ENCODE assay signal across 15 cellular contexts in genomic region chr6:158770948-158771347, GRCh38. TPM values are rescaled to one million over a fixed set of nuclear protein-coding genes. Genes with fewer than 3 reads are reported as not detected.
DNase-seq lines count a peak whose midpoint lies in the region; ATAC-seq and TF ChIP-seq lines count a peak whose summit lies in the region.
"Had no signal": no experiment of that assay in that cellular context is flagged by ENCODE, and none has a peak within 500 bp of the region (broad histone marks: within the 10 kb centered on the region; RNA-seq: fewer than 3 reads in every experiment).

No MANE protein-coding gene starts in this region.

- no peak for DNase-seq in CD4-positive, alpha-beta T cell
- DNase-seq in NCI-H1105 treated with DMSO at 0.1 percent for 48 hours (lab: John Stamatoyannopoulos, UW): peak; percentile 43
- peak; percentile 44 for DNase-seq in myocyte (ENCODE audit: low read depth)
- DNase-seq in NCI-H2196 treated with DMSO at 0.1 percent for 48 hours (lab: John Stamatoyannopoulos, UW; ENCODE audit: unreplicated experiment): no peak
- no peak for DNase-seq in NCI-H1694 (lab: John Stamatoyannopoulos, UW)
- DNase-seq in putamen (ENCODE audit: low spot score): no peak
- DNase-seq: activated CD8-positive, alpha-beta memory T cell treated with anti-CD3 and anti-CD28 coated beads, Interleukin-2, amount 50 U/mL, for 4 hours; COR-L47; left lung; NK-92 treated with Interleukin-12 subunit alpha and Interleukin-12 subunit beta, amount 100 ng/mL, for 24 hours; T1000 had no signal

- H3K4me1 Mint-ChIP-seq in CD4-positive, alpha-beta T cell (ENCODE audit: low read depth): peaks cover 52% of the 10 kb centered on the region
- H3K4me1 Mint-ChIP-seq in dendritic cell treated with granulocyte-macrophage colony-stimulating factor and Interleukin-4, amounts not matched to agents 40 ng/mL and 50 ng/mL, for 4 days (ENCODE audit: low read depth): peaks cover 16% of the 10 kb centered on the region

- CTCF ChIA-PET in CD4-positive, alpha-beta T cell (lab: Charles Lee): no interaction called here

- H3K27ac ChIP-seq in CD4-positive, alpha-beta T cell (ENCODE audit: low read depth, low read length): no peak overlapping the region
- H3K27ac ChIP-seq: HL-60, left lung had no signal

- POLR2A ChIA-PET in CD4-positive, alpha-beta T cell (lab: Charles Lee): interaction anchor here (1.6 to 2.8 kb wide), 2 partner anchors 22 to 99 kb away, joined by 4 to 12 read pairs; no protein-coding TSS in a partner anchor

- H3K27ac Mint-ChIP-seq in CD4-positive, alpha-beta T cell: peak overlapping the region; percentile 74
- H3K27ac Mint-ChIP-seq in dendritic cell treated with granulocyte-macrophage colony-stimulating factor and Interleukin-4, amounts not matched to agents 40 ng/mL and 50 ng/mL, for 4 days: peak overlapping the region; percentile 6

- no peaks in the 10 kb centered on the region for H3K9me3 ChIP-seq in CD4-positive, alpha-beta T cell (ENCODE audit: control insufficient read depth, low read length)
- H3K9me3 ChIP-seq: left lung, tibial nerve had no signal

- H3K4me3 Mint-ChIP-seq in CD4-positive, alpha-beta T cell: peak overlapping the region; percentile 73
- no peak overlapping the region for H3K4me3 Mint-ChIP-seq in dendritic cell treated with granulocyte-macrophage colony-stimulating factor and Interleukin-4, amounts not matched to agents 40 ng/mL and 50 ng/mL, for 4 days

- H3K27me3 ChIP-seq in CD4-positive, alpha-beta T cell (ENCODE audit: control insufficient read depth, insufficient read depth, low read length): no peaks in the 10 kb centered on the region
- H3K27me3 ChIP-seq: left lung, tibial nerve had no signal

- H3K27me3 Mint-ChIP-seq in CD4-positive, alpha-beta T cell: peaks cover 4% of the 10 kb centered on the region
- no peaks in the 10 kb centered on the region for H3K27me3 Mint-ChIP-seq in dendritic cell treated with granulocyte-macrophage colony-stimulating factor and Interleukin-4, amounts not matched to agents 40 ng/mL and 50 ng/mL, for 4 days

- no peak for TF ChIP-seq CTCF in CD4-positive, alpha-beta T cell (IDR thresholded peaks at IDR 0.05)

- H3K9me3 Mint-ChIP-seq in CD4-positive, alpha-beta T cell: no peaks in the 10 kb centered on the region
- H3K9me3 Mint-ChIP-seq in dendritic cell treated with granulocyte-macrophage colony-stimulating factor and Interleukin-4, amounts not matched to agents 40 ng/mL and 50 ng/mL, for 4 days: no peaks in the 10 kb centered on the region

- intact Hi-C loops in CD4-positive, alpha-beta T cell (cut with DNase I, micrococcal nuclease): loop anchor here in 1 of 2 experiments (10.0 kb wide), 1 partner anchor 56 kb away; no protein-coding TSS in a partner anchor
- intact Hi-C loops in dendritic cell treated with granulocyte-macrophage colony-stimulating factor and Interleukin-4, amounts not matched to agents 40 ng/mL and 50 ng/mL, for 4 days (cut with micrococcal nuclease): no loop called here

- ATAC-seq in CD4-positive, alpha-beta T cell (ENCODE audit: poor library complexity): no peak
- ATAC-seq in GM19395 (IDR thresholded peaks at IDR 0.05; ENCODE audit: unreplicated experiment): no peak
- ATAC-seq: left lung had no signal

- H3K36me3 Mint-ChIP-seq in CD4-positive, alpha-beta T cell (ENCODE audit: low read depth): peaks cover 100% of the 10 kb centered on the region
- H3K36me3 Mint-ChIP-seq in dendritic cell treated with granulocyte-macrophage colony-stimulating factor and Interleukin-4, amounts not matched to agents 40 ng/mL and 50 ng/mL, for 4 days (ENCODE audit: low read depth): peaks cover 99% of the 10 kb centered on the region

RNA-seq across cellular contexts. Expression of gene EZR, which starts 48.2 kb away (rescaled TPM):
- total RNA-seq in CD4-positive, alpha-beta T cell: 100 to 1,000 TPM; 434 to 449 TPM
- 41.2 and 71.0 TPM in 2 replicates for total RNA-seq in myocyte
- 96.7 TPM for polyA plus RNA-seq in myocyte (2012)

Comparison
In these comparisons a context has a peak if more than half of its experiments do, and no peak if none do; other contexts are left out.
1. DNase-seq: peak in NCI-H1105 treated with DMSO at 0.1 percent for 48 hours (single experiment) and myocyte (single experiment); none in CD4-positive, alpha-beta T cell (0 of 10), NCI-H2196 treated with DMSO at 0.1 percent for 48 hours (single experiment), NCI-H1694 (single experiment) and putamen (single experiment).